Comparison of ENCODE assay signal across 26 cellular contexts in the genomic region with DNA sequence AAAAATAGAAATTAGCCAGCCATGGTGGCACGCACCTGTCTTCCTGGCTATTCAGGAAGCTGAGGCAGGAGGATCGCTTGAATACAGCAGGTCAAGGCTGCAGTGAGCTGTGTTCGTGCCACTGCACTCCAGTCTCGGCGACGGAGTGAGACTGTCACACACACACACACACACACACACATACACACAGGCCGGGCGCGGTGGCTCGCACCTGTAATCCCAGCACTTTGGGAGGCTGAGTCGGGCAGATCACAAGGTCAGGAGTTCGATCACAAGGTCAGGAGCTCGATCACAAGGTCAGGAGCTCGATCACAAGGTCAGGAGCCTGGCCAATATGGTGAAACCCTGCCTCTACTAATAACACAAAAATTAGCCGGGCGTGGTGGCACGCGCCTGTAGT.
"Had no signal": no experiment of that assay in that cellular context is flagged by ENCODE, and none has a peak within 500 bp of the region (broad histone marks: within the 10 kb centered on the region; RNA-seq: fewer than 3 reads in every experiment).

No MANE protein-coding gene starts in this region.

- H3K4me1 ChIP-seq: prostate gland, right atrium auricular region, thyroid gland had no signal

- ATAC-seq: effector memory CD8-positive, alpha-beta T cell; left colon; lower lobe of right lung; naive thymus-derived CD8-positive, alpha-beta T cell; stimulated activated naive CD8-positive, alpha-beta T cell treated with anti-CD3 and anti-CD28 coated beads, Interleukin-15, amount 100 ng/mL, for 72 hours had no signal

- DNase-seq: cortex of kidney; effector memory CD8-positive, alpha-beta T cell; esophagus squamous epithelium; foreskin melanocyte; glutamatergic neuron; hippocampal formation; immature natural killer cell; islet precursor cell; kidney glomerular epithelial cell; left colon; lower lobe of right lung; naive thymus-derived CD8-positive, alpha-beta T cell; nephron progenitor cell; stimulated activated CD4-positive, alpha-beta T cell treated with anti-CD3 and anti-CD28 coated beads, Interleukin-12 subunit alpha, Interleukin-12 subunit beta, amount 100 ng/mL, for 4 hours; stimulated activated CD4-positive, alpha-beta T cell treated with anti-CD3 and anti-CD28 coated beads, Interleukin-1b, Interleukin-23, amount 100 ng/mL, for 48 hours; stimulated activated CD4-positive, alpha-beta T cell treated with anti-CD3 and anti-CD28 coated beads, Interleukin-4, amount 100 ng/mL, for 1 hour; stimulated activated CD8-positive, alpha-beta memory T cell treated with anti-CD3 and anti-CD28 coated beads, Interleukin-4, amount 100 ng/mL, for 48 hours; stimulated activated naive CD4-positive, alpha-beta T cell; stimulated activated naive CD8-positive, alpha-beta T cell treated with anti-CD3 and anti-CD28 coated beads, Interleukin-15, amount 100 ng/mL, for 72 hours; thyroid gland had no signal

- H3K36me3 ChIP-seq: esophagus squamous epithelium, lower lobe of right lung, prostate gland, right atrium auricular region, suprapubic skin, thyroid gland had no signal

- H3K4me3 Mint-ChIP-seq: effector memory CD8-positive, alpha-beta T cell; immature natural killer cell; naive thymus-derived CD8-positive, alpha-beta T cell; stimulated activated naive CD8-positive, alpha-beta T cell treated with anti-CD3 and anti-CD28 coated beads, Interleukin-15, amount 100 ng/mL, for 72 hours; type B pancreatic cell had no signal

- H3K27me3 ChIP-seq: heart right ventricle, right atrium auricular region, suprapubic skin, thyroid gland had no signal

- H3K4me2 ChIP-seq: smooth muscle cell had no signal

- H3K9me3 Mint-ChIP-seq: effector memory CD8-positive, alpha-beta T cell; immature natural killer cell; stimulated activated naive CD8-positive, alpha-beta T cell treated with anti-CD3 and anti-CD28 coated beads, Interleukin-15, amount 100 ng/mL, for 72 hours; type B pancreatic cell had no signal

- H3K4me1 Mint-ChIP-seq: immature natural killer cell; naive thymus-derived CD8-positive, alpha-beta T cell; stimulated activated naive CD8-positive, alpha-beta T cell treated with anti-CD3 and anti-CD28 coated beads, Interleukin-15, amount 100 ng/mL, for 72 hours had no signal

- H3K27ac Mint-ChIP-seq: stimulated activated naive CD8-positive, alpha-beta T cell treated with anti-CD3 and anti-CD28 coated beads, Interleukin-15, amount 100 ng/mL, for 72 hours; type B pancreatic cell had no signal

- H3K4me3 ChIP-seq: esophagus squamous epithelium, heart right ventricle, lower lobe of right lung, prostate gland, right atrium auricular region, smooth muscle cell, suprapubic skin, thyroid gland had no signal

- H3K27me3 Mint-ChIP-seq: effector memory CD8-positive, alpha-beta T cell; naive thymus-derived CD8-positive, alpha-beta T cell; stimulated activated naive CD8-positive, alpha-beta T cell treated with anti-CD3 and anti-CD28 coated beads, Interleukin-15, amount 100 ng/mL, for 72 hours; type B pancreatic cell had no signal

- H3K9me3 ChIP-seq: esophagus squamous epithelium, heart right ventricle, lower lobe of right lung, prostate gland, right atrium auricular region, suprapubic skin, thyroid gland had no signal

- H3K27ac ChIP-seq: esophagus squamous epithelium, lower lobe of right lung, right atrium auricular region, suprapubic skin, thyroid gland had no signal

- H3K36me3 Mint-ChIP-seq: naive thymus-derived CD8-positive, alpha-beta T cell; type B pancreatic cell had no signal
